In genomic region chr3:99638244-99638948, GRCh38 we compare ENCODE assay signal across 8 cellular contexts. TPM values are rescaled to one million over a fixed set of nuclear protein-coding genes. Genes with fewer than 3 reads are reported as not detected.
DNase-seq lines count a peak whose midpoint lies in the region; ATAC-seq and TF ChIP-seq lines count a peak whose summit lies in the region.

COL8A1 (plus strand) TSS chr3:99638594; CDS start chr3:99790683, 152,089 bp downstream.

- DNase-seq in activated T-cell treated with anti-CD3 and anti-CD28 coated beads, Interleukin-2, amount 50 U/mL, for 4 hours: no peak
- DNase-seq in activated T-cell treated with anti-CD3 and anti-CD28 coated beads, Interleukin-2, amount 50 U/mL, for 48 hours: no peak
- DNase-seq in astrocyte of the spinal cord (ENCODE audit: low read depth, low spot score) (peak; percentile 90), iPS-NIHi7 (ENCODE audit: extremely low spot score) (peak; percentile 59), spleen (no peak)
- no peak for DNase-seq in activated CD4-positive, CD25-positive, alpha-beta regulatory T cell treated with anti-CD3 and anti-CD28 coated beads, Interleukin-2, amount 50 U/mL, for 72 hours

- H3K9me3 ChIP-seq in spleen: no peaks in the 10 kb centered on the region

- in situ Hi-C loops in astrocyte of the spinal cord (cut with HindIII; ENCODE audit: low sequenced_read_pairs): no loop called here

- H3K27me3 Mint-ChIP-seq in activated T-cell treated with anti-CD3 and anti-CD28 coated beads, Interleukin-2, amount 50 U/mL, for 4 hours (ENCODE audit: low read depth): peaks cover 48% of the 10 kb centered on the region

- no peaks in the 10 kb centered on the region for H3K9me3 Mint-ChIP-seq in activated T-cell treated with anti-CD3 and anti-CD28 coated beads, Interleukin-2, amount 50 U/mL, for 4 hours

- H3K4me3 Mint-ChIP-seq in activated T-cell treated with anti-CD3 and anti-CD28 coated beads, Interleukin-2, amount 50 U/mL, for 4 hours: peak within 1 kb of the TSS; percentile 44

- no peak for TF ChIP-seq POLR2A in spleen (IDR thresholded peaks at IDR 0.05)

- H3K36me3 ChIP-seq in spleen: no peaks in the 10 kb centered on the region

- H3K4me1 ChIP-seq in spleen: peaks cover 5 to 18% (median 13%) of the 10 kb centered on the region in 6 donors

- intact Hi-C loops in spleen (cut with DNase I; ENCODE audit: low total_unique reads): no loop called here

- H3K4me3 ChIP-seq in astrocyte of the spinal cord (ENCODE audit: low read depth, low read length): peak within 1 kb of the TSS; percentile 75
- peak within 1 kb of the TSS in 6 of 8 donors; percentile 8 to 42 (median 16) for H3K4me3 ChIP-seq in spleen

- no peak within 1 kb of the TSS for H3K27ac ChIP-seq in spleen

- H3K27me3 ChIP-seq in spleen (replicated peaks in 1 of 7): peaks cover 0 to 74% (median 43%) of the 10 kb centered on the region in 7 donors

- no peak for ATAC-seq in activated T-cell treated with anti-CD3 and anti-CD28 coated beads, Interleukin-2, amount 50 U/mL, for 4 hours
- ATAC-seq in HG03280 (IDR thresholded peaks at IDR 0.05; ENCODE audit: unreplicated experiment) (no peak), GM18873 (IDR thresholded peaks at IDR 0.05; ENCODE audit: low FRiP score, unreplicated experiment) (no peak)

- TF ChIP-seq CTCF in astrocyte of the spinal cord (IDR thresholded peaks at IDR 0.05; ENCODE audit: low read depth, low read length) (no peak), spleen (IDR thresholded peaks at IDR 0.05 in 8 of 11, conservative IDR thresholded peaks at IDR 0.05 in 3 of 11) (no peak)

- peaks cover 10% of the 10 kb centered on the region for H3K4me1 Mint-ChIP-seq in activated T-cell treated with anti-CD3 and anti-CD28 coated beads, Interleukin-2, amount 50 U/mL, for 4 hours (ENCODE audit: low read depth)

- no peaks in the 10 kb centered on the region for H3K36me3 Mint-ChIP-seq in activated T-cell treated with anti-CD3 and anti-CD28 coated beads, Interleukin-2, amount 50 U/mL, for 4 hours (ENCODE audit: insufficient read depth)

- 5 to 11% (median 6%) methylated on average over 24 of the region's 24 CpGs for WGBS in spleen, 5 donors

RNA-seq across cellular contexts. Expression of gene COL8A1, which starts in this region (rescaled TPM):
- total RNA-seq in activated T-cell treated with anti-CD3 and anti-CD28 coated beads, Interleukin-2, amount 50 U/mL, for 4 hours: under 1 TPM in 1 of 3 donors, not detected in 2; 0.11 TPM
- 1 to 10 TPM in 6 of 7 donors, under 1 TPM in 1; 0.76 to 3.1 (median 1.7) TPM for total RNA-seq in spleen
- polyA plus RNA-seq in spleen: under 1 TPM; 0.22 to 0.61 (median 0.52) TPM

Comparison
In these comparisons a context has a peak if more than half of its experiments do, and no peak if none do; other contexts are left out.
1. DNase-seq: peak in astrocyte of the spinal cord (single experiment) and iPS-NIHi7 (single experiment); none in activated T-cell treated with anti-CD3 and anti-CD28 coated beads, Interleukin-2, amount 50 U/mL, for 4 hours (single experiment), activated T-cell treated with anti-CD3 and anti-CD28 coated beads, Interleukin-2, amount 50 U/mL, for 48 hours (0 of 2), spleen (single experiment) and activated CD4-positive, CD25-positive, alpha-beta regulatory T cell treated with anti-CD3 and anti-CD28 coated beads, Interleukin-2, amount 50 U/mL, for 72 hours (single experiment).